13 cellular contexts compared by ENCODE assay signal in genomic region chr15:83200162-83200561, GRCh38. TPM values are rescaled to one million over a fixed set of nuclear protein-coding genes. Genes with fewer than 3 reads are reported as not detected.
A peak's percentile ranks its signal among the peaks of the same experiment; 100 is the strongest.
DNase-seq lines count a peak whose midpoint lies in the region; ATAC-seq and TF ChIP-seq lines count a peak whose summit lies in the region.
"Had no signal": no experiment of that assay in that cellular context is flagged by ENCODE, and none has a peak within 500 bp of the region (broad histone marks: within the 10 kb centered on the region; RNA-seq: fewer than 3 reads in every experiment).

No MANE protein-coding gene starts in this region.

- DNase-seq in EH (ENCODE audit: low read depth) (peak; percentile 76), myocyte (ENCODE audit: low read depth) (peak; percentile 64), NCI-H774 (lab: John Stamatoyannopoulos, UW) (no peak), upper lobe of right lung (no peak)
- DNase-seq in activated naive CD8-positive, alpha-beta T cell treated with anti-CD3 and anti-CD28 coated beads, Interleukin-2, amount 50 U/mL, for 24 hours = peak; percentile 10
- DNase-seq: aorta; CD8-positive, alpha-beta memory T cell; KBM-7; NCI-H2081; stimulated activated CD4-positive, alpha-beta T cell treated with anti-CD3 and anti-CD28 coated beads, Interleukin-4, amount 100 ng/mL, for 1 hour had no signal

- H3K4me1 ChIP-seq in upper lobe of right lung = peaks cover 7% of the 10 kb centered on the region

- no peak overlapping the region for H3K4me3 ChIP-seq in upper lobe of right lung

- H3K27me3 Mint-ChIP-seq in activated naive CD8-positive, alpha-beta T cell treated with anti-CD3 and anti-CD28 coated beads, Interleukin-2, amount 50 U/mL, for 24 hours = peaks cover 27% of the 10 kb centered on the region

- TF ChIP-seq CTCF in upper lobe of right lung (IDR thresholded peaks at IDR 0.05) = no peak

- ATAC-seq in HG02759 (IDR thresholded peaks at IDR 0.05; ENCODE audit: unreplicated experiment) = peak; percentile 41
- peak; percentile 60 for ATAC-seq in activated naive CD8-positive, alpha-beta T cell treated with anti-CD3 and anti-CD28 coated beads, Interleukin-2, amount 50 U/mL, for 24 hours
- ATAC-seq in HG03039 (IDR thresholded peaks at IDR 0.05; ENCODE audit: unreplicated experiment) = no peak
- no peak for ATAC-seq in HG02981 (IDR thresholded peaks at IDR 0.05; ENCODE audit: unreplicated experiment)
- ATAC-seq in upper lobe of right lung = no peak

- no peaks in the 10 kb centered on the region for H3K27me3 ChIP-seq in upper lobe of right lung

- peaks cover 26% of the 10 kb centered on the region for H3K4me1 Mint-ChIP-seq in activated naive CD8-positive, alpha-beta T cell treated with anti-CD3 and anti-CD28 coated beads, Interleukin-2, amount 50 U/mL, for 24 hours

- no peaks in the 10 kb centered on the region for H3K9me3 Mint-ChIP-seq in activated naive CD8-positive, alpha-beta T cell treated with anti-CD3 and anti-CD28 coated beads, Interleukin-2, amount 50 U/mL, for 24 hours
- H3K9me3 Mint-ChIP-seq: CD8-positive, alpha-beta memory T cell had no signal

- peak overlapping the region; percentile 13 for H3K4me3 Mint-ChIP-seq in activated naive CD8-positive, alpha-beta T cell treated with anti-CD3 and anti-CD28 coated beads, Interleukin-2, amount 50 U/mL, for 24 hours

- H3K9me3 ChIP-seq in upper lobe of right lung = no peaks in the 10 kb centered on the region

- no peaks in the 10 kb centered on the region for H3K36me3 Mint-ChIP-seq in activated naive CD8-positive, alpha-beta T cell treated with anti-CD3 and anti-CD28 coated beads, Interleukin-2, amount 50 U/mL, for 24 hours (ENCODE audit: low read depth)
- H3K36me3 Mint-ChIP-seq: CD8-positive, alpha-beta memory T cell had no signal

- no peaks in the 10 kb centered on the region for H3K36me3 ChIP-seq in upper lobe of right lung

- no peak overlapping the region for H3K27ac ChIP-seq in upper lobe of right lung

- intact Hi-C loops in upper lobe of right lung (cut with DNase I) = no loop called here

- peak overlapping the region; percentile 76 for H3K27ac Mint-ChIP-seq in activated naive CD8-positive, alpha-beta T cell treated with anti-CD3 and anti-CD28 coated beads, Interleukin-2, amount 50 U/mL, for 24 hours

RNA-seq across cellular contexts. Expression of gene HDGFL3, which starts 7.5 kb away (rescaled TPM):
- total RNA-seq in myocyte = 40.9 and 43.3 TPM in 2 replicates
- 38.1 TPM for polyA plus RNA-seq in myocyte (2012)
- total RNA-seq in upper lobe of right lung = 40.3 TPM

Comparison
In these comparisons a context has a peak if more than half of its experiments do, and no peak if none do; other contexts are left out.
1. DNase-seq: peak in EH (single experiment), activated naive CD8-positive, alpha-beta T cell treated with anti-CD3 and anti-CD28 coated beads, Interleukin-2, amount 50 U/mL, for 24 hours (single experiment) and myocyte (single experiment); none in NCI-H774 (single experiment) and upper lobe of right lung (single experiment).
2. ATAC-seq: peak in HG02759 (single experiment) and activated naive CD8-positive, alpha-beta T cell treated with anti-CD3 and anti-CD28 coated beads, Interleukin-2, amount 50 U/mL, for 24 hours (single experiment); none in HG03039 (single experiment), HG02981 (single experiment) and upper lobe of right lung (single experiment).